In the genomic region with DNA sequence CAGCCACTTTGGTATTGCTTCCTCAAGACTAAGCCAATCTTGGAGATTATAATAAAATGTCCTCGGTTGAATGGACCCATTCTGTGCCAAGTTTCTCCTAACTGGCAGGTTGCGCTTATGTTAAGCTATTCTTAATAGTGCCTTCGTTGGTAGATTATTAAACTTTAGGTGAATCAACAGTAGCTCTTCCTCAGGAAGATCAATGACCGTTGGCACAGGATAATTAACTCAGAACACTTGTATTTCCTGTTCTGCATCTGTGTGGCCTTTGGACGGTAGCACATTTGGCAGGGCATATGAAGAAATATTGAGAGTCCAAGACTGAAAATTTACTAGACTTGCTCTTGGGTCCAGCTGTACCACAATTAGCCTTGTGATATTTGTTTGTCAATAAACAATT, we compare ENCODE assay signal across 23 cellular contexts.
"Had no signal": no experiment of that assay in that cellular context is flagged by ENCODE, and none has a peak within 500 bp of the region (broad histone marks: within the 10 kb centered on the region; RNA-seq: fewer than 3 reads in every experiment).

No MANE protein-coding gene starts in this region.

- ATAC-seq: activated CD8-positive, alpha-beta memory T cell treated with anti-CD3 and anti-CD28 coated beads, Interleukin-2, amount 10 ng/mL, durations not matched to agents 7 days and 5 days; activated CD8-positive, alpha-beta T cell treated with anti-CD3 and anti-CD28 coated beads for 36 hours; activated naive CD8-positive, alpha-beta T cell treated with anti-CD3 and anti-CD28 coated beads, Interleukin-2, amount 50 U/mL, for 24 hours; left lung; natural killer cell treated with Interleukin-12 subunit alpha and Interleukin-12 subunit beta and Interleukin-15 and Interleukin-18, amount 100 ng/mL, for 72 hours; psoas muscle; right cardiac atrium; stimulated activated memory B cell treated with anti-CD40 and anti-IgM and Interleukin-4, amounts not matched to agents 10 μg/mL and 1 μg/mL and 100 μg/mL, for 72 hours had no signal

- DNase-seq: activated CD4-positive, alpha-beta T cell treated with anti-CD3 and anti-CD28 coated beads for 4 hours; activated CD4-positive, CD25-positive, alpha-beta regulatory T cell; activated CD8-positive, alpha-beta memory T cell treated with anti-CD3 and anti-CD28 coated beads, Interleukin-2, amount 10 ng/mL, durations not matched to agents 7 days and 5 days; activated CD8-positive, alpha-beta T cell treated with anti-CD3 and anti-CD28 coated beads for 36 hours; activated effector memory CD4-positive, alpha-beta T cell treated with anti-CD3 and anti-CD28 coated beads, Interleukin-2, amount 50 U/mL, for 16 hours; activated naive CD4-positive, alpha-beta T cell treated with anti-CD3 and anti-CD28 coated beads, Interleukin-2, amount 50 U/mL, for 16 hours; activated naive CD8-positive, alpha-beta T cell treated with anti-CD3 and anti-CD28 coated beads, Interleukin-2, amount 50 U/mL, for 24 hours; activated T-cell treated with anti-CD3 and anti-CD28 coated beads for 4 hours; erythroblast; left lung; mammary epithelial cell; ovary; psoas muscle; right cardiac atrium; stimulated activated CD4-positive, alpha-beta T cell treated with anti-CD3 and anti-CD28 coated beads, Interleukin-2, amount 100 ng/mL, for 24 hours; stomach; T-helper 1 cell had no signal

- H3K36me3 ChIP-seq: cardiac muscle cell, left lung, neutrophil, ovary, stomach, vagina had no signal

- H3K27ac ChIP-seq: foreskin keratinocyte, left lung, neutrophil, ovary, psoas muscle, stomach, vagina had no signal

- H3K4me1 ChIP-seq: left lung, psoas muscle, stomach, vagina had no signal

- H3K27me3 ChIP-seq: cardiac muscle cell, foreskin keratinocyte, left lung, neutrophil, ovary, stomach, vagina had no signal

- H3K4me3 ChIP-seq: cardiac muscle cell, left lung, ovary, psoas muscle, stomach, vagina had no signal

- H3K9me3 ChIP-seq: left lung, neutrophil, ovary, psoas muscle, stomach, vagina had no signal
